In genomic region chr4:143183513-143184216, GRCh38 we compare ENCODE assay signal across 8 cellular contexts. TPM values are rescaled to one million over a fixed set of nuclear protein-coding genes. Genes with fewer than 3 reads are reported as not detected.
DNase-seq lines count a peak whose midpoint lies in the region; ATAC-seq and TF ChIP-seq lines count a peak whose summit lies in the region.

No MANE protein-coding gene starts in this region.

- peaks cover 3 to 10% of the 10 kb centered on the region in 2 donors for H3K9me3 Mint-ChIP-seq in activated naive CD4-positive, alpha-beta T cell treated with anti-CD3 and anti-CD28 coated beads, Interleukin-2, amount 50 U/mL, for 72 hours

- TF ChIP-seq CTCF in left ventricle myocardium inferior (IDR thresholded peaks at IDR 0.05; ENCODE audit: borderline replicate concordance) = no peak
- no peak for TF ChIP-seq CTCF in tibial artery (IDR thresholded peaks at IDR 0.05)

- H3K4me1 ChIP-seq in left ventricle myocardium inferior = peaks cover 58% of the 10 kb centered on the region
- H3K4me1 ChIP-seq in tibial artery = peaks cover 0 to 34% (median 9%) of the 10 kb centered on the region in 4 donors

- intact Hi-C loops in left ventricle myocardium inferior (cut with micrococcal nuclease) (no loop called here), Right ventricle myocardium superior (cut with DNase I) (no loop called here), tibial artery (cut with DNase I; ENCODE audit: low total_unique reads) (no loop called here)

- H3K9me3 ChIP-seq in left ventricle myocardium inferior (replicated peaks) = peaks cover 3% of the 10 kb centered on the region
- H3K9me3 ChIP-seq in tibial artery = no peaks in the 10 kb centered on the region

- peak overlapping the region; percentile 93 for H3K27ac ChIP-seq in left ventricle myocardium inferior (replicated peaks)
- peak overlapping the region; percentile 91 to 95 for H3K27ac ChIP-seq in tibial artery

- no peaks in the 10 kb centered on the region for H3K27me3 ChIP-seq in left ventricle myocardium inferior (ENCODE audit: low read depth)
- H3K27me3 ChIP-seq in tibial artery = no peaks in the 10 kb centered on the region

- DNase-seq in left ventricle myocardium inferior = no peak
- DNase-seq in Right ventricle myocardium superior = no peak
- no peak for DNase-seq in activated naive CD4-positive, alpha-beta T cell treated with anti-CD3 and anti-CD28 coated beads, Interleukin-2, amount 50 U/mL, for 72 hours (ENCODE audit: low spot score in 2 of 2)
- DNase-seq in left kidney (ENCODE audit: low read depth, low spot score) = peak; percentile 10
- DNase-seq in tibial artery = no peak
- DNase-seq in AG08395 (ENCODE audit: low spot score) = no peak
- no peak for DNase-seq in GM19238 (ENCODE audit: insufficient read length, low spot score)
- DNase-seq in GM19240 (ENCODE audit: insufficient read length, low spot score) = no peak

- peak overlapping the region; percentile 93 to 98 for H3K27ac Mint-ChIP-seq in activated naive CD4-positive, alpha-beta T cell treated with anti-CD3 and anti-CD28 coated beads, Interleukin-2, amount 50 U/mL, for 72 hours

- H3K4me3 ChIP-seq in left ventricle myocardium inferior (peak overlapping the region; percentile 90), tibial artery (peak overlapping the region; percentile 87 to 96)

- peaks cover 36 to 44% of the 10 kb centered on the region in 2 donors for H3K36me3 Mint-ChIP-seq in activated naive CD4-positive, alpha-beta T cell treated with anti-CD3 and anti-CD28 coated beads, Interleukin-2, amount 50 U/mL, for 72 hours

- ATAC-seq in Right ventricle myocardium superior (ENCODE audit: poor library complexity) = no peak
- no peak for ATAC-seq in activated naive CD4-positive, alpha-beta T cell treated with anti-CD3 and anti-CD28 coated beads, Interleukin-2, amount 50 U/mL, for 72 hours

- H3K36me3 ChIP-seq in left ventricle myocardium inferior (peaks cover 8% of the 10 kb centered on the region), tibial artery (no peaks in the 10 kb centered on the region)

RNA-seq across cellular contexts. Expression of gene USP38, which starts 1.1 kb away (rescaled TPM):
- 19.8 TPM for total RNA-seq in left ventricle myocardium inferior
- total RNA-seq in Right ventricle myocardium superior = 18.6 TPM
- total RNA-seq in activated naive CD4-positive, alpha-beta T cell treated with anti-CD3 and anti-CD28 coated beads, Interleukin-2, amount 50 U/mL, for 72 hours = 10 to 100 TPM; 18.0 to 19.4 TPM
